1 cellular context compared by ENCODE assay signal in the genomic region with DNA sequence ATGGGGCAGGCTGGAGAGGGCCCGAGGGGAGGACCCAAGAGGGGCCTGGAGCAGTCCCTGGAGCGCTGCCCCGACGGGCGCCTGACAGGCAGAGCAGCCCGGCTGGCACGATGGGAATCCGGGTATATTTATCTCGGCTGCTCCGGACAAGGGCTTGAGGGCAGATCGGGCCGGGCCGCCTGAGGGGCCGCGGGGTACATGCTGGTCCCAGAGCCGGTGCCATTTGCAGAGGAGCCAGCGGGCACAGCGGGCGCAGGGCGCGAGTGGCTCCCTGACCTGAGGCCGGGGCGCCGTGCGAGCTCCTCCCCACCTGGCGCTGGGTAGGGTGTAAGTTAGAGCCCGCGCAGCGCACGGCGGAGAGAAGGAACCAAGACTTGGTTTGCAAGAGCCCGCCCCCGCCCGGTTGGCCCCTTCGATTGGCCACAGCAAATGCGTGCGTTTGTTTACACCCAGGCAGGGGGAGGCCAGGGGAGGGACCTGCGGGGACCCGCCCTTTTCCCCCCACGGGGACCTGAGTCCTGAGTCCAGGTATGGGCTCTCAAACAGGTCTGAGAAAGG.
TF ChIP-seq lines count a peak whose summit lies in the region.

No MANE protein-coding gene starts in this region.

TF ChIP-seq in HepG2, 621 proteins besides CTCF, POLR2A, EP300 and RAD21 (continued from another document and continues in another):
- TF ChIP-seq, protein P1, sequence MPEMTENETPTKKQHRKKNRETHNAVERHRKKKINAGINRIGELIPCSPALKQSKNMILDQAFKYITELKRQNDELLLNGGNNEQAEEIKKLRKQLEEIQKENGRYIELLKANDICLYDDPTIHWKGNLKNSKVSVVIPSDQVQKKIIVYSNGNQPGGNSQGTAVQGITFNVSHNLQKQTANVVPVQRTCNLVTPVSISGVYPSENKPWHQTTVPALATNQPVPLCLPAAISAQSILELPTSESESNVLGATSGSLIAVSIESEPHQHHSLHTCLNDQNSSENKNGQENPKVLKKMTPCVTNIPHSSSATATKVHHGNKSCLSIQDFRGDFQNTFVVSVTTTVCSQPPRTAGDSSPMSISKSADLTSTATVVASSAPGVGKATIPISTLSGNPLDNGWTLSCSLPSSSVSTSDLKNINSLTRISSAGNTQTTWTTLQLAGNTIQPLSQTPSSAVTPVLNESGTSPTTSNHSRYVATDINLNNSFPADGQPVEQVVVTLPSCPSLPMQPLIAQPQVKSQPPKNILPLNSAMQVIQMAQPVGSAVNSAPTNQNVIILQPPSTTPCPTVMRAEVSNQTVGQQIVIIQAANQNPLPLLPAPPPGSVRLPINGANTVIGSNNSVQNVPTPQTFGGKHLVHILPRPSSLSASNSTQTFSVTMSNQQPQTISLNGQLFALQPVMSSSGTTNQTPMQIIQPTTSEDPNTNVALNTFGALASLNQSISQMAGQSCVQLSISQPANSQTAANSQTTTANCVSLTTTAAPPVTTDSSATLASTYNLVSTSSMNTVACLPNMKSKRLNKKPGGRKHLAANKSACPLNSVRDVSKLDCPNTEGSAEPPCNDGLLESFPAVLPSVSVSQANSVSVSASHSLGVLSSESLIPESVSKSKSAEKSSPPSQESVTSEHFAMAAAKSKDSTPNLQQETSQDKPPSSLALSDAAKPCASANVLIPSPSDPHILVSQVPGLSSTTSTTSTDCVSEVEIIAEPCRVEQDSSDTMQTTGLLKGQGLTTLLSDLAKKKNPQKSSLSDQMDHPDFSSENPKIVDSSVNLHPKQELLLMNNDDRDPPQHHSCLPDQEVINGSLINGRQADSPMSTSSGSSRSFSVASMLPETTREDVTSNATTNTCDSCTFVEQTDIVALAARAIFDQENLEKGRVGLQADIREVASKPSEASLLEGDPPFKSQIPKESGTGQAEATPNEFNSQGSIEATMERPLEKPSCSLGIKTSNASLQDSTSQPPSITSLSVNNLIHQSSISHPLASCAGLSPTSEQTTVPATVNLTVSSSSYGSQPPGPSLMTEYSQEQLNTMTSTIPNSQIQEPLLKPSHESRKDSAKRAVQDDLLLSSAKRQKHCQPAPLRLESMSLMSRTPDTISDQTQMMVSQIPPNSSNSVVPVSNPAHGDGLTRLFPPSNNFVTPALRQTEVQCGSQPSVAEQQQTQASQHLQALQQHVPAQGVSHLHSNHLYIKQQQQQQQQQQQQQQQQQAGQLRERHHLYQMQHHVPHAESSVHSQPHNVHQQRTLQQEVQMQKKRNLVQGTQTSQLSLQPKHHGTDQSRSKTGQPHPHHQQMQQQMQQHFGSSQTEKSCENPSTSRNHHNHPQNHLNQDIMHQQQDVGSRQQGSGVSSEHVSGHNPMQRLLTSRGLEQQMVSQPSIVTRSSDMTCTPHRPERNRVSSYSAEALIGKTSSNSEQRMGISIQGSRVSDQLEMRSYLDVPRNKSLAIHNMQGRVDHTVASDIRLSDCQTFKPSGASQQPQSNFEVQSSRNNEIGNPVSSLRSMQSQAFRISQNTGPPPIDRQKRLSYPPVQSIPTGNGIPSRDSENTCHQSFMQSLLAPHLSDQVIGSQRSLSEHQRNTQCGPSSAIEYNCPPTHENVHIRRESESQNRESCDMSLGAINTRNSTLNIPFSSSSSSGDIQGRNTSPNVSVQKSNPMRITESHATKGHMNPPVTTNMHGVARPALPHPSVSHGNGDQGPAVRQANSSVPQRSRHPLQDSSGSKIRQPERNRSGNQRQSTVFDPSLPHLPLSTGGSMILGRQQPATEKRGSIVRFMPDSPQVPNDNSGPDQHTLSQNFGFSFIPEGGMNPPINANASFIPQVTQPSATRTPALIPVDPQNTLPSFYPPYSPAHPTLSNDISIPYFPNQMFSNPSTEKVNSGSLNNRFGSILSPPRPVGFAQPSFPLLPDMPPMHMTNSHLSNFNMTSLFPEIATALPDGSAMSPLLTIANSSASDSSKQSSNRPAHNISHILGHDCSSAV (CRISPR knock-in tag; IDR thresholded peaks at IDR 0.05; ENCODE audit: borderline replicate concordance), result no peak
- TF ChIP-seq HDAC1 (CRISPR knock-in tag; IDR thresholded peaks at IDR 0.05), result peak; percentile 91
- no peak for TF ChIP-seq ZNF383 (CRISPR knock-in tag; IDR thresholded peaks at IDR 0.05; ENCODE audit: borderline replicate concordance)
- peak; percentile 54; the same call in 1 of the 2 replicates for TF ChIP-seq AFF4 (CRISPR knock-in tag; IDR thresholded peaks at IDR 0.05)
- no peak for TF ChIP-seq ZNF367 (CRISPR knock-in tag; IDR thresholded peaks at IDR 0.05; ENCODE audit: borderline replicate concordance)
- TF ChIP-seq PBX2 (CRISPR knock-in tag; IDR thresholded peaks at IDR 0.05), result no peak
- TF ChIP-seq BRCA1 (CRISPR knock-in tag; IDR thresholded peaks at IDR 0.05), result no peak
- no peak; the same call in 1 of the 2 replicates for TF ChIP-seq ZNF543 (CRISPR knock-in tag; IDR thresholded peaks at IDR 0.05)
- no peak for TF ChIP-seq ETV6 (CRISPR knock-in tag; conservative IDR thresholded peaks at IDR 0.05)
- TF ChIP-seq SAFB2 (CRISPR knock-in tag; IDR thresholded peaks at IDR 0.05; ENCODE audit: borderline replicate concordance, low read depth), result peak; percentile 86
- TF ChIP-seq SALL2 (CRISPR knock-in tag; IDR thresholded peaks at IDR 0.05), result no peak
- TF ChIP-seq ZNF296 (CRISPR knock-in tag; conservative IDR thresholded peaks at IDR 0.05), result no peak
- no peak; the same call in 1 of the 2 replicates for TF ChIP-seq FOXO1 (CRISPR knock-in tag; IDR thresholded peaks at IDR 0.05)
- no peak for TF ChIP-seq ZNF7 (CRISPR knock-in tag; IDR thresholded peaks at IDR 0.05)
- TF ChIP-seq ZBTB20 (CRISPR knock-in tag; IDR thresholded peaks at IDR 0.05; ENCODE audit: borderline replicate concordance, low read depth), result 0 out of 2 replicates have a peak, but pooled peaks have one; percentile 19
- TF ChIP-seq POLR2AphosphoS5 (IDR thresholded peaks at IDR 0.05; ENCODE audit: low read depth, low read length), result peak; percentile 55
- no peak for TF ChIP-seq ZNF276 (CRISPR knock-in tag; IDR thresholded peaks at IDR 0.05; ENCODE audit: low read depth)
- no peak for TF ChIP-seq NR2F6 (IDR thresholded peaks at IDR 0.05)
- TF ChIP-seq NR2F6 (CRISPR knock-in tag; IDR thresholded peaks at IDR 0.05), result no peak
- no peak for TF ChIP-seq ZFP62 (CRISPR knock-in tag; IDR thresholded peaks at IDR 0.05)
- no peak for TF ChIP-seq MIXL1 (CRISPR knock-in tag; IDR thresholded peaks at IDR 0.05)
- no peak for TF ChIP-seq GLMP (CRISPR knock-in tag; IDR thresholded peaks at IDR 0.05; ENCODE audit: borderline replicate concordance)
- TF ChIP-seq ZNF619 (CRISPR knock-in tag; IDR thresholded peaks at IDR 0.05), result 0 out of 2 replicates have a peak, but pooled peaks have one; percentile 40
- TF ChIP-seq GABPA (IDR thresholded peaks at IDR 0.05; ENCODE audit: low read depth, low read length), result no peak
- no peak for TF ChIP-seq GABPA (CRISPR knock-in tag; IDR thresholded peaks at IDR 0.05; ENCODE audit: low read depth)
- TF ChIP-seq HNRNPUL1 (IDR thresholded peaks at IDR 0.05; ENCODE audit: low read depth, low read length), result no peak
- TF ChIP-seq, protein P2, sequence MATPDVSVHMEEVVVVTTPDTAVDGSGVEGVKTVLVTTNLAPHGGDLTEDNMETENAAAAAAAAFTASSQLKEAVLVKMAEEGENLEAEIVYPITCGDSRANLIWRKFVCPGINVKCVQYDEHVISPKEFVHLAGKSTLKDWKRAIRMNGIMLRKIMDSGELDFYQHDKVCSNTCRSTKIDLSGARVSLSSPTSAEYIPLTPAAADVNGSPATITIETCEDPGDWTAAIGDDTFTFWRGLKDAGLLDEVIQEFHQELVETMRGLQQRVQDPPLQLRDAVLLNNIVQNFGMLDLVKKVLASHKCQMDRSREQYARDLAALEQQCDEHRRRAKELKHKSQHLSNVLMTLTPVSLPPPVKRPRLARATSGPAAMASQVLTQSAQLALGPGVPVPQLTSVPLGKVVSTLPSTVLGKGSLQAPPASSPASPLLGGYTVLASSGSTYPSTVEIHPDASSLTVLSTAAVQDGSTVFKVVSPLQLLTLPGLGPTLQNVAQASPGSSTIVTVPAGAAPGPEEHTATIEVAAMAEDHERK (CRISPR knock-in tag; IDR thresholded peaks at IDR 0.05; ENCODE audit: low read depth), result no peak
- no peak for TF ChIP-seq SATB2 (CRISPR knock-in tag; IDR thresholded peaks at IDR 0.05)
- TF ChIP-seq ZNF282 (IDR thresholded peaks at IDR 0.05; ENCODE audit: partially characterized antibody), result no peak
- TF ChIP-seq, protein P3, sequence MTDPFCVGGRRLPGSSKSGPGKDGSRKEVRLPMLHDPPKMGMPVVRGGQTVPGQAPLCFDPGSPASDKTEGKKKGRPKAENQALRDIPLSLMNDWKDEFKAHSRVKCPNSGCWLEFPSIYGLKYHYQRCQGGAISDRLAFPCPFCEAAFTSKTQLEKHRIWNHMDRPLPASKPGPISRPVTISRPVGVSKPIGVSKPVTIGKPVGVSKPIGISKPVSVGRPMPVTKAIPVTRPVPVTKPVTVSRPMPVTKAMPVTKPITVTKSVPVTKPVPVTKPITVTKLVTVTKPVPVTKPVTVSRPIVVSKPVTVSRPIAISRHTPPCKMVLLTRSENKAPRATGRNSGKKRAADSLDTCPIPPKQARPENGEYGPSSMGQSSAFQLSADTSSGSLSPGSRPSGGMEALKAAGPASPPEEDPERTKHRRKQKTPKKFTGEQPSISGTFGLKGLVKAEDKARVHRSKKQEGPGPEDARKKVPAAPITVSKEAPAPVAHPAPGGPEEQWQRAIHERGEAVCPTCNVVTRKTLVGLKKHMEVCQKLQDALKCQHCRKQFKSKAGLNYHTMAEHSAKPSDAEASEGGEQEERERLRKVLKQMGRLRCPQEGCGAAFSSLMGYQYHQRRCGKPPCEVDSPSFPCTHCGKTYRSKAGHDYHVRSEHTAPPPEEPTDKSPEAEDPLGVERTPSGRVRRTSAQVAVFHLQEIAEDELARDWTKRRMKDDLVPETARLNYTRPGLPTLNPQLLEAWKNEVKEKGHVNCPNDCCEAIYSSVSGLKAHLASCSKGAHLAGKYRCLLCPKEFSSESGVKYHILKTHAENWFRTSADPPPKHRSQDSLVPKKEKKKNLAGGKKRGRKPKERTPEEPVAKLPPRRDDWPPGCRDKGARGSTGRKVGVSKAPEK (CRISPR knock-in tag; IDR thresholded peaks at IDR 0.05; ENCODE audit: borderline replicate concordance), result no peak
- no peak for TF ChIP-seq SSRP1 (CRISPR knock-in tag; IDR thresholded peaks at IDR 0.05)
- no peak for TF ChIP-seq RARA (CRISPR knock-in tag; IDR thresholded peaks at IDR 0.05)
- TF ChIP-seq PHF5A (CRISPR knock-in tag; IDR thresholded peaks at IDR 0.05; ENCODE audit: low read depth, unreplicated experiment), result no peak
- no peak for TF ChIP-seq ZNF773 (CRISPR knock-in tag; IDR thresholded peaks at IDR 0.05; ENCODE audit: borderline replicate concordance)
